22 cellular contexts compared by ENCODE assay signal in genomic region chr19:45324349-45324907, GRCh38. TPM values are rescaled to one million over a fixed set of nuclear protein-coding genes. Genes with fewer than 3 reads are reported as not detected.
DNase-seq lines count a peak whose midpoint lies in the region; ATAC-seq and TF ChIP-seq lines count a peak whose summit lies in the region.
"Had no signal": no experiment of that assay in that cellular context is flagged by ENCODE, and none has a peak within 500 bp of the region (broad histone marks: within the 10 kb centered on the region; RNA-seq: fewer than 3 reads in every experiment).

No MANE protein-coding gene starts in this region.

- H3K27me3 ChIP-seq in WERI-Rb-1 (ENCODE audit: insufficient read depth, low read depth, severe bottlenecking) (no peaks in the 10 kb centered on the region), iPS-18a (ENCODE audit: control insufficient read depth, insufficient read depth, low read length) (peaks cover 25% of the 10 kb centered on the region), gastrocnemius medialis (no peaks in the 10 kb centered on the region), left lung (peaks cover 14 to 55% of the 10 kb centered on the region in 2 donors)

- no peaks in the 10 kb centered on the region for H3K36me3 ChIP-seq in WERI-Rb-1
- H3K36me3 ChIP-seq in iPS-18a (ENCODE audit: control insufficient read depth, low read depth, low read length): no peaks in the 10 kb centered on the region
- H3K36me3 ChIP-seq in gastrocnemius medialis: no peaks in the 10 kb centered on the region
- no peaks in the 10 kb centered on the region for H3K36me3 ChIP-seq in left lung

- intact Hi-C loops in gastrocnemius medialis (cut with DNase I; ENCODE audit: low total_unique reads): loop anchor here (10.0 kb wide), 3 partner anchors 170 to 460 kb away; partner anchors contain the start of genes DMPK, PPM1N, PPP1R37 and RTN2
- intact Hi-C loops in left lung (cut with DNase I): no loop called here

- H3K4me1 ChIP-seq in iPS-18a (ENCODE audit: control insufficient read depth, low read depth, low read length) (peaks cover 3% of the 10 kb centered on the region), gastrocnemius medialis (peaks cover 47 to 64% of the 10 kb centered on the region in 2 donors), left lung (peaks cover 0 to 4% of the 10 kb centered on the region in 2 donors)

- no peak overlapping the region for H3K9ac ChIP-seq in iPS-18a (ENCODE audit: low read length)

- in situ Hi-C loops in gastrocnemius medialis (cut with MboI; ENCODE audit: low sequenced_read_pairs in 4 of 4): no loop called here

- H3K27ac ChIP-seq in WERI-Rb-1: no peak overlapping the region
- H3K27ac ChIP-seq in iPS-18a (ENCODE audit: low read length): no peak overlapping the region
- H3K27ac ChIP-seq in gastrocnemius medialis: peak overlapping the region; percentile 97 to 100 (median 100)
- no peak overlapping the region for H3K27ac ChIP-seq in left lung
- H3K27ac ChIP-seq: 22Rv1, skin epidermis had no signal

- DNase-seq in DMS 273 (lab: John Stamatoyannopoulos, UW; ENCODE audit: unreplicated experiment) (peak; percentile 47), DMS 273 treated with DMSO at 0.1 percent for 48 hours (lab: John Stamatoyannopoulos, UW) (no peak), WERI-Rb-1 (peak; percentile 37), gastrocnemius medialis (peak in 1 of 2 donors; percentile 70), left lung (no peak), NCI-H2196 treated with DMSO at 0.1 percent for 48 hours (lab: John Stamatoyannopoulos, UW; ENCODE audit: unreplicated experiment) (no peak)
- DNase-seq: activated CD4-positive, alpha-beta T cell treated with anti-CD3 and anti-CD28 coated beads for 36 hours; activated naive CD8-positive, alpha-beta T cell treated with anti-CD3 and anti-CD28 coated beads, Interleukin-2, amount 10 ng/mL, durations not matched to agents 7 days and 5 days; DND-41; HCEC 1CT; mammary epithelial cell; naive thymus-derived CD8-positive, alpha-beta T cell; NCI-H1105; NCI-H2081; NCI-H524; stimulated activated naive CD4-positive, alpha-beta T cell had no signal

- no peak for TF ChIP-seq POLR2A in gastrocnemius medialis (IDR thresholded peaks at IDR 0.05)

- H3K9me3 ChIP-seq in WERI-Rb-1 (ENCODE audit: severe bottlenecking) (no peaks in the 10 kb centered on the region), iPS-18a (ENCODE audit: control insufficient read depth, low read depth, low read length) (no peaks in the 10 kb centered on the region), gastrocnemius medialis (no peaks in the 10 kb centered on the region), left lung (no peaks in the 10 kb centered on the region)

- ATAC-seq in gastrocnemius medialis (no peak), GM18909 (IDR thresholded peaks at IDR 0.05; ENCODE audit: poor library complexity, unreplicated experiment) (no peak), left lung (no peak)
- ATAC-seq: activated CD4-positive, alpha-beta T cell treated with anti-CD3 and anti-CD28 coated beads for 36 hours; naive thymus-derived CD8-positive, alpha-beta T cell had no signal

- TF ChIP-seq CTCF in WERI-Rb-1 (IDR thresholded peaks at IDR 0.05; ENCODE audit: low read depth, low read length) (no peak), gastrocnemius medialis (IDR thresholded peaks at IDR 0.05 in 4 of 5, conservative IDR thresholded peaks at IDR 0.05 in 1 of 5) (no peak), left lung (IDR thresholded peaks at IDR 0.05) (no peak)

- no peak overlapping the region for H3K4me3 ChIP-seq in WERI-Rb-1 (ENCODE audit: low read depth, low read length)
- peak overlapping the region; percentile 50 for H3K4me3 ChIP-seq in iPS-18a (ENCODE audit: low read length)
- peak overlapping the region; percentile 45 to 62 (median 58) for H3K4me3 ChIP-seq in gastrocnemius medialis
- H3K4me3 ChIP-seq in left lung: no peak overlapping the region
- H3K4me3 ChIP-seq: skin epidermis had no signal

RNA-seq across cellular contexts. Expression of gene CKM, which starts 1.8 kb away (rescaled TPM):
- total RNA-seq in gastrocnemius medialis (over 10,000 TPM; 18,507 to 37,792 (median 27,366) TPM), left lung (1 to 10 TPM; 1.2 to 1.7 TPM)
- total RNA-seq: activated CD4-positive, alpha-beta T cell treated with anti-CD3 and anti-CD28 coated beads for 36 hours; activated CD8-positive, alpha-beta memory T cell treated with anti-CD3 and anti-CD28 coated beads for 36 hours; activated naive CD8-positive, alpha-beta T cell treated with anti-CD3 and anti-CD28 coated beads, Interleukin-2, amount 10 ng/mL, durations not matched to agents 7 days and 5 days; LHCN-M2; mammary epithelial cell; naive thymus-derived CD8-positive, alpha-beta T cell had no signal

RNA-seq across cellular contexts. Expression of gene KLC3, which starts 16.1 kb away (rescaled TPM):
- total RNA-seq in gastrocnemius medialis (1 to 10 TPM in 1 of 4 donors, not detected in 3; 2.7 TPM), left lung (1 to 10 TPM in 1 of 2 donors, under 1 TPM in 1; 0.73 to 1.9 TPM)
- total RNA-seq: activated CD8-positive, alpha-beta memory T cell treated with anti-CD3 and anti-CD28 coated beads for 36 hours; activated naive CD8-positive, alpha-beta T cell treated with anti-CD3 and anti-CD28 coated beads, Interleukin-2, amount 10 ng/mL, durations not matched to agents 7 days and 5 days; LHCN-M2; naive thymus-derived CD8-positive, alpha-beta T cell had no signal

RNA-seq across cellular contexts. Expression of gene ERCC2, which starts 45.9 kb away (rescaled TPM):
- total RNA-seq in gastrocnemius medialis (1 to 10 TPM; 4.8 to 8.9 (median 7.2) TPM), left lung (10 to 100 TPM; 21.2 to 23.5 TPM)

Comparison
In these comparisons a context has a peak if more than half of its experiments do, and no peak if none do; other contexts are left out.
1. DNase-seq: peak in DMS 273 (single experiment) and WERI-Rb-1 (single experiment); none in DMS 273 treated with DMSO at 0.1 percent for 48 hours (single experiment), left lung (0 of 2) and NCI-H2196 treated with DMSO at 0.1 percent for 48 hours (single experiment).
2. H3K27ac ChIP-seq: peak in gastrocnemius medialis (4 of 4); none in WERI-Rb-1 (single experiment), iPS-18a (single experiment) and left lung (0 of 2).
3. H3K4me3 ChIP-seq: peak in iPS-18a (single experiment) and gastrocnemius medialis (4 of 4); none in WERI-Rb-1 (single experiment) and left lung (0 of 2).
4. RNA of gene CKM, which starts 1.8 kb away (total RNA-seq): 18,507 to 37,792 TPM in gastrocnemius medialis; 1.2 to 1.7 TPM in left lung; every median in the first group is over 1,000 times any median in the second.